Comparison of ENCODE assay signal across 20 cellular contexts in the genomic region with DNA sequence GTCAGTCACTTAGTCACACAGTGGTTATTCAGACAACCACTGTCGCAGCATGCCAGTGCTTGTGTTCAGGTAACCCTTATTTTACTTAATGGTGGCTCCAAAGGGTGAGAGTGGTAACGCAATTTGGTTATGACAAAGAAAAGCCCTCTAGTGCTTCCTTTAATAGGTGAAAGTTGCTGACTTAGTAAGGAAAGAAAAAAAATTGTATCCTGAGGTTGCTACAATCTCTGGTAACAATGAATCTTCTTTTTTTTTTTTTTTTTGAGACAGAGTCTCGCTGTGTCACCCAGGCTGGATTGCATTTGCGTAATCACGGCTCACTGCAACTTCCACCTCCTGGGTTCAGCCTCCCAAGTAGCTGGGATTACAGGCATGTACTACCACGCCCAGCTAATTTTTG.
DNase-seq lines count a peak whose midpoint lies in the region; ATAC-seq and TF ChIP-seq lines count a peak whose summit lies in the region.
"Had no signal": no experiment of that assay in that cellular context is flagged by ENCODE, and none has a peak within 500 bp of the region (broad histone marks: within the 10 kb centered on the region; RNA-seq: fewer than 3 reads in every experiment).

No MANE protein-coding gene starts in this region.

- peak overlapping the region; percentile 32 to 89 (median 78) for H3K27ac Mint-ChIP-seq in CD14-positive monocyte
- H3K27ac Mint-ChIP-seq: activated B cell treated with CpG ODN at 0.5 μM for 24 hours; naive thymus-derived CD8-positive, alpha-beta T cell; T-cell had no signal

- H3K9me3 ChIP-seq in IMR-90 (ENCODE audit: control insufficient read depth, insufficient read depth, low read length) (no peaks in the 10 kb centered on the region), adipocyte (ENCODE audit: control insufficient read depth, low read length) (no peaks in the 10 kb centered on the region)
- H3K9me3 ChIP-seq: body of pancreas, prostate gland had no signal

- H3K4me1 Mint-ChIP-seq in CD14-positive monocyte = peaks cover 29% of the 10 kb centered on the region
- H3K4me1 Mint-ChIP-seq: activated B cell treated with CpG ODN at 0.5 μM for 24 hours; naive thymus-derived CD8-positive, alpha-beta T cell; T-cell had no signal

- peak overlapping the region; percentile 95 for H2AK5ac ChIP-seq in IMR-90 (ENCODE audit: low read depth, low read length)

- TF ChIP-seq POLR2A in IMR-90 (IDR thresholded peaks at IDR 0.05; ENCODE audit: low read depth, low read length) = no peak

- peak overlapping the region; percentile 79; the same call in 1 of the 2 replicates for H2BK20ac ChIP-seq in IMR-90 (ENCODE audit: low read depth, low read length)

- TF ChIP-seq CTCF in CD14-positive monocyte (IDR thresholded peaks at IDR 0.05) (no peak), IMR-90 (conservative IDR thresholded peaks at IDR 0.05; ENCODE audit: low read depth, low read length) (no peak), foreskin fibroblast (IDR thresholded peaks at IDR 0.05; ENCODE audit: low read depth, low read length) (no peak)

- no peak overlapping the region for H3K4me2 ChIP-seq in IMR-90 (ENCODE audit: low read depth, low read length)

- no CpG with 5 or more reads among the region's 6 CpGs for WGBS in IMR-90 (ENCODE audit: extremely low coverage in 2 of 2, insufficient read length in 1 of 2), 2 experiments

- no peak overlapping the region for H3K4me3 Mint-ChIP-seq in CD14-positive monocyte
- H3K4me3 Mint-ChIP-seq: activated B cell treated with CpG ODN at 0.5 μM for 24 hours; naive thymus-derived CD8-positive, alpha-beta T cell; T-cell had no signal

- H3K27me3 ChIP-seq in IMR-90 (ENCODE audit: control insufficient read depth, insufficient read depth, low read length) (no peaks in the 10 kb centered on the region), adipocyte (replicated peaks; ENCODE audit: control insufficient read depth, insufficient read depth, low read length) (no peaks in the 10 kb centered on the region), H7 (ENCODE audit: control insufficient read depth, insufficient read depth, low read length) (no peaks in the 10 kb centered on the region)
- H3K27me3 ChIP-seq: body of pancreas, dorsolateral prefrontal cortex had no signal

- H3K18ac ChIP-seq in IMR-90 (ENCODE audit: low read depth, low read length) = no peak overlapping the region

- no peak overlapping the region for H3K23ac ChIP-seq in IMR-90 (ENCODE audit: low read depth, low read length)

- H4K5ac ChIP-seq in IMR-90 (ENCODE audit: low read depth, low read length) = no peak overlapping the region

- H2BK15ac ChIP-seq in IMR-90 (ENCODE audit: low read depth, low read length) = peak overlapping the region; percentile 98; the same call in 2 of the 3 replicates

- H4K20me1 ChIP-seq in IMR-90 (ENCODE audit: insufficient read depth, low read length) = no peaks in the 10 kb centered on the region

- H3K36me3 ChIP-seq in IMR-90 (ENCODE audit: control insufficient read depth, insufficient read depth, low read length) (no peaks in the 10 kb centered on the region), adipocyte (ENCODE audit: control insufficient read depth, insufficient read depth, low read length, severe bottlenecking) (no peaks in the 10 kb centered on the region), H7 (replicated peaks; ENCODE audit: control insufficient read depth, insufficient read depth, low read length) (no peaks in the 10 kb centered on the region)
- H3K36me3 ChIP-seq: prostate gland had no signal

- dilution Hi-C loops in IMR-90 (cut with HindIII; ENCODE audit: low sequenced_read_pairs, unreplicated experiment) = no loop called here

- H3K9me1 ChIP-seq in IMR-90 (ENCODE audit: insufficient read depth, low read length) = peaks cover 20% of the 10 kb centered on the region

- H3K27ac ChIP-seq in IMR-90 (ENCODE audit: insufficient read depth, low read length) = no peak overlapping the region
- H3K27ac ChIP-seq: body of pancreas, prostate gland had no signal

- CTCF ChIA-PET in IMR-90 (lab: Yijun Ruan, JAX) = interaction anchor here (0.7 kb wide), 1 partner anchor 29 kb away, joined by 5 read pairs; no protein-coding TSS in a partner anchor

- ATAC-seq in IMR-90 (ENCODE audit: low read depth) = no peak
- ATAC-seq in HG02759 (IDR thresholded peaks at IDR 0.05; ENCODE audit: unreplicated experiment) = no peak
- ATAC-seq: body of pancreas; naive thymus-derived CD8-positive, alpha-beta T cell; T-cell had no signal

- TF ChIP-seq RAD21 in IMR-90 (IDR thresholded peaks at IDR 0.05; ENCODE audit: low read length) = no peak

- no peak overlapping the region for H3K4me3 ChIP-seq in IMR-90 (ENCODE audit: insufficient read depth, low read depth, low read length)
- H3K4me3 ChIP-seq in adipocyte (ENCODE audit: low read length) = peak overlapping the region; percentile 43
- H3K4me3 ChIP-seq in foreskin fibroblast (ENCODE audit: low read depth in 1 of 2, low read length in 2 of 2) = no peak overlapping the region
- no peak overlapping the region for H3K4me3 ChIP-seq in H7 (ENCODE audit: insufficient read depth, low read depth, low read length)
- H3K4me3 ChIP-seq: body of pancreas, dorsolateral prefrontal cortex, prostate gland had no signal

- H3K9me3 Mint-ChIP-seq in CD14-positive monocyte = peaks cover 2 to 13% (median 6%) of the 10 kb centered on the region in 7 donors

- H3K4ac ChIP-seq in IMR-90 (ENCODE audit: low read depth, low read length) = peak overlapping the region; percentile 38

- peak overlapping the region; percentile 57 for H3K14ac ChIP-seq in IMR-90 (replicated peaks; ENCODE audit: low read depth, low read length)

- in situ Hi-C loops in IMR-90 (cut with MboI; ENCODE audit: low sequenced_read_pairs) = no loop called here

- intact Hi-C loops in CD14-positive monocyte (cut with micrococcal nuclease) (no loop called here), IMR-90 (cut with micrococcal nuclease) (no loop called here)

- peaks cover 5 to 11% (median 5%) of the 10 kb centered on the region in 3 donors for H3K27me3 Mint-ChIP-seq in CD14-positive monocyte (ENCODE audit: low read depth in 3 of 3)

- peaks cover 0 to 12% of the 10 kb centered on the region in 2 experiments; a peak in 2 of 4 replicates for H3K79me1 ChIP-seq in IMR-90 (ENCODE audit: low read depth in 1 of 2, low read length in 2 of 2)

- peak overlapping the region; percentile 51 for H2BK120ac ChIP-seq in IMR-90 (ENCODE audit: low read depth, low read length)

- H4K8ac ChIP-seq in IMR-90 (ENCODE audit: low read depth in 2 of 2, low read length in 2 of 2) = peak overlapping the region in 1 of 2 experiments; percentile 53; a peak in 1 of 4 replicates

- peaks cover 8% of the 10 kb centered on the region for H3K4me1 ChIP-seq in IMR-90 (ENCODE audit: control insufficient read depth, insufficient read depth, low read length)
- peaks cover 26% of the 10 kb centered on the region for H3K4me1 ChIP-seq in adipocyte (ENCODE audit: control insufficient read depth, insufficient read depth, low read length)
- H3K4me1 ChIP-seq: body of pancreas, prostate gland had no signal

- H3K56ac ChIP-seq in IMR-90 (ENCODE audit: extremely low read depth, insufficient read depth, low read length) = no peak overlapping the region

- POLR2A ChIA-PET in IMR-90 (lab: Charles Lee; ENCODE audit: unreplicated experiment) = no interaction called here

- BruUV-seq in IMR-90 (replicated peaks; lab: Mats Ljungman, UMichigan) = no TSS peak

- no peak overlapping the region for H3K9ac ChIP-seq in IMR-90 (ENCODE audit: low read depth, low read length)
- peak overlapping the region; percentile 54 for H3K9ac ChIP-seq in adipocyte (ENCODE audit: low read length)

- no peak overlapping the region for H2AFZ ChIP-seq in IMR-90 (replicated peaks; ENCODE audit: low read length, poor library complexity)

- peak; percentile 52 for DNase-seq in CD14-positive monocyte (ENCODE audit: low spot score)
- no peak for DNase-seq in IMR-90
- DNase-seq in adipocyte (ENCODE audit: low read depth) = no peak
- peak; percentile 45 to 64 for DNase-seq in foreskin fibroblast
- no peak for DNase-seq in NCI-H2171 (lab: John Stamatoyannopoulos, UW)
- no peak for DNase-seq in H7
- no peak for DNase-seq in NCI-H2081 treated with DMSO at 0.1 percent for 48 hours (lab: John Stamatoyannopoulos, UW)
- DNase-seq: activated B cell treated with CpG ODN at 0.5 μM for 24 hours; activated naive CD4-positive, alpha-beta T cell; body of pancreas; Calu3; dorsolateral prefrontal cortex; foreskin melanocyte; naive thymus-derived CD8-positive, alpha-beta T cell; NCI-H2029; NCI-H524 treated with DMSO at 0.1 percent for 48 hours; stimulated activated CD4-positive, alpha-beta T cell treated with anti-CD3 and anti-CD28 coated beads, Interleukin-12 subunit alpha, Interleukin-12 subunit beta, amount 100 ng/mL, for 4 hours; T-cell had no signal

- H2BK5ac ChIP-seq in IMR-90 (ENCODE audit: low read depth, low read length, poor library complexity, severe bottlenecking) = no peak overlapping the region

- peak overlapping the region; percentile 54; the same call in 1 of the 2 replicates for H4K91ac ChIP-seq in IMR-90 (ENCODE audit: insufficient read depth, low read depth, low read length)

- no peak overlapping the region for H2AK9ac ChIP-seq in IMR-90 (replicated peaks; ENCODE audit: low read depth, low read length, poor library complexity)

- H3K36me3 Mint-ChIP-seq in CD14-positive monocyte = no peaks in the 10 kb centered on the region
- H3K36me3 Mint-ChIP-seq: T-cell had no signal

TF ChIP-seq in IMR-90, 13 proteins besides CTCF, POLR2A, EP300 and RAD21:
- TF ChIP-seq CHD1 (IDR thresholded peaks at IDR 0.05; ENCODE audit: low read depth, low read length) = no peak
- TF ChIP-seq FOS (IDR thresholded peaks at IDR 0.05; ENCODE audit: low read depth, low read length) = no peak
- no peak for TF ChIP-seq MAFK (IDR thresholded peaks at IDR 0.05; ENCODE audit: low read depth, low read length)
- peak; percentile 53; the same call in 1 of the 2 replicates for TF ChIP-seq CEBPB (IDR thresholded peaks at IDR 0.05; ENCODE audit: low read depth, low read length)

Comparison
In these comparisons a context has a peak if more than half of its experiments do, and no peak if none do; other contexts are left out.
1. DNase-seq: peak in CD14-positive monocyte (single experiment) and foreskin fibroblast (2 of 2); none in IMR-90 (single experiment), adipocyte (single experiment), NCI-H2171 (single experiment), H7 (single experiment) and NCI-H2081 treated with DMSO at 0.1 percent for 48 hours (single experiment).